ENCODE assay signal across 8 cellular contexts in the genomic region with DNA sequence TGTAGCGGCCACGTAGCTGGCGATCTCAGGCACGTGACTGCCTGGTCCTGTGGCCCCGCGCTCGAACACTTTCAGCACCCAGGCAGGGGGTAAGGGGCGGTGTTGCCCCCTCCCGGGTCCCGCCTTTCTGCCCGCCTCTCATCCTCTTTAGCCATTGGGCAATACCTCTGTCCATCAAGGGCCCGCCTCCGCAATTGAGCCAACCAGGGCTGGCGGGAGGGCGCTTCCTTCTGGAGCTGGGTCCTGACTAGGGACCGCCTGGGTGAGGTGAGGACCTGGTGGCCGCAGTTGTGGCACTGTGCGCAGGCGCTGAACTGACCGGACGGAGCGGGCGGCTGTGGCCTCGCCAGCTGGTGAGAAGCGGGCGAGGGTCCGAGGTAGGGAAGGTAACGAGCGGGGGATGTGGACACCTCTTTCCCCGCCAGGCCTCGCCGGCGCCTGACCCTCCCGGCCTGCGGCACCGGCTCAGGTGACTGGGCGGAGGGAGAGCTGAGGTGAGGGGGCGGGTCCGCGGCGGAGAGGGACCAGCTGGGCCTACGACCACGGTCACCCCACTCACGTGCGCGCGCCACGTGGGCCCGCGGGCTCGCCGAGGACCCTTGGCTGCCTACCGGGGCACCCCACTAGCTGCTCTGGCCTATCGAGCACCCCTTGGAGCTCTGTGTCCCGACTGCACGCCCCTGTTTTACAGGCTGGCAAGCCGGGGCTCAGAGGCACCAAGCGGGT. TPM values are rescaled to one million over a fixed set of nuclear protein-coding genes. Genes with fewer than 3 reads are reported as not detected.
DNase-seq lines count a peak whose midpoint lies in the region; ATAC-seq and TF ChIP-seq lines count a peak whose summit lies in the region.

A gene with protein sequence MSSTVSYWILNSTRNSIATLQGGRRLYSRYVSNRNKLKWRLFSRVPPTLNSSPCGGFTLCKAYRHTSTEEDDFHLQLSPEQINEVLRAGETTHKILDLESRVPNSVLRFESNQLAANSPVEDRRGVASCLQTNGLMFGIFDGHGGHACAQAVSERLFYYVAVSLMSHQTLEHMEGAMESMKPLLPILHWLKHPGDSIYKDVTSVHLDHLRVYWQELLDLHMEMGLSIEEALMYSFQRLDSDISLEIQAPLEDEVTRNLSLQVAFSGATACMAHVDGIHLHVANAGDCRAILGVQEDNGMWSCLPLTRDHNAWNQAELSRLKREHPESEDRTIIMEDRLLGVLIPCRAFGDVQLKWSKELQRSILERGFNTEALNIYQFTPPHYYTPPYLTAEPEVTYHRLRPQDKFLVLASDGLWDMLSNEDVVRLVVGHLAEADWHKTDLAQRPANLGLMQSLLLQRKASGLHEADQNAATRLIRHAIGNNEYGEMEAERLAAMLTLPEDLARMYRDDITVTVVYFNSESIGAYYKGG (plus strand): TSS at position 228 of the 726 bp plus-strand sequence. CDS start 3,770 bp downstream, outside the sequence.

- H3K27ac ChIP-seq in right atrium auricular region, result peak within 1 kb of the TSS; percentile 49 to 78
- H3K27ac ChIP-seq in psoas muscle, result peak within 1 kb of the TSS; percentile 79
- H3K27ac ChIP-seq in urinary bladder (ENCODE audit: low read depth), result no peak within 1 kb of the TSS

- TF ChIP-seq CTCF in right atrium auricular region (IDR thresholded peaks at IDR 0.05) (no peak), psoas muscle (IDR thresholded peaks at IDR 0.05) (no peak)

- intact Hi-C loops in psoas muscle (cut with DNase I), result no loop called here

- H3K27me3 ChIP-seq in right atrium auricular region, result no peaks in the 10 kb centered on the region
- no peaks in the 10 kb centered on the region for H3K27me3 ChIP-seq in psoas muscle (ENCODE audit: insufficient read depth in 3 of 3, low read length in 2 of 3)

- DNase-seq in NCI-H146 treated with DMSO at 0.1 percent for 48 hours (lab: John Stamatoyannopoulos, UW; ENCODE audit: unreplicated experiment) (peak; percentile 86), T-helper 2 cell (peak; percentile 68 to 95 (median 84)), anterior cingulate cortex (lab: John Stamatoyannopoulos, UW) (peak; percentile 54 to 98 (median 92)), right atrium auricular region (ENCODE audit: low spot score) (peak; percentile 97), psoas muscle (peak; percentile 93 to 96)

- ATAC-seq in GM18499 (IDR thresholded peaks at IDR 0.05; ENCODE audit: insufficient read depth, unreplicated experiment) (peak; percentile 80), HG02884 (IDR thresholded peaks at IDR 0.05; ENCODE audit: unreplicated experiment) (peak; percentile 97), psoas muscle (peak; percentile 96 to 98 (median 98))

- H3K4me1 ChIP-seq in right atrium auricular region (peaks cover 0 to 19% of the 10 kb centered on the region in 2 donors), psoas muscle (no peaks in the 10 kb centered on the region), urinary bladder (ENCODE audit: insufficient read depth) (no peaks in the 10 kb centered on the region)

- H3K36me3 ChIP-seq in right atrium auricular region (peaks cover 12% of the 10 kb centered on the region), psoas muscle (ENCODE audit: insufficient read depth in 1 of 2, low read depth in 1 of 2) (peaks cover 0 to 22% of the 10 kb centered on the region in 2 donors), urinary bladder (ENCODE audit: insufficient read depth) (no peaks in the 10 kb centered on the region)

- H3K9me3 ChIP-seq in right atrium auricular region (no peaks in the 10 kb centered on the region), psoas muscle (no peaks in the 10 kb centered on the region)

- 0 to 1% (median 1%) methylated on average over 39 to 58 of the region's 58 CpGs for WGBS in psoas muscle, 3 donors
- WGBS in urinary bladder, result under 1% methylated on average over 58 of the region's 58 CpGs

- H3K4me3 ChIP-seq in right atrium auricular region (peak within 1 kb of the TSS; percentile 73 to 88), psoas muscle (peak within 1 kb of the TSS; percentile 97), urinary bladder (ENCODE audit: low read depth, low read length) (peak within 1 kb of the TSS; percentile 84)

RNA-seq across cellular contexts. Expression of the gene that starts here (rescaled TPM):
- 1 to 10 TPM; 1.7 to 3.4 TPM for total RNA-seq in right atrium auricular region
- 1 to 10 TPM; 3.0 to 5.2 (median 4.3) TPM for total RNA-seq in psoas muscle
- 1 to 10 TPM; 1.0 to 2.5 (median 2.0) TPM for polyA plus RNA-seq in psoas muscle
- 5.6 TPM for total RNA-seq in urinary bladder
- 5.0 TPM for polyA plus RNA-seq in urinary bladder
